Comparison of ENCODE assay signal across 8 cellular contexts in genomic region chr5:65213921-65214525, GRCh38.
DNase-seq lines count a peak whose midpoint lies in the region; ATAC-seq and TF ChIP-seq lines count a peak whose summit lies in the region.

No MANE protein-coding gene starts in this region.

- ATAC-seq in HG03565 (IDR thresholded peaks at IDR 0.05; ENCODE audit: unreplicated experiment) (no peak), GM19351 (IDR thresholded peaks at IDR 0.05; ENCODE audit: unreplicated experiment) (no peak)

- H3K79me1 ChIP-seq in mesendoderm (ENCODE audit: low read length) = no peaks in the 10 kb centered on the region

- no peaks in the 10 kb centered on the region for H4K20me1 ChIP-seq in DOHH2 (ENCODE audit: control insufficient read depth, insufficient read depth, low read depth, low read length)
- H4K20me1 ChIP-seq in mammary epithelial cell (ENCODE audit: insufficient read depth, low read length) = no peaks in the 10 kb centered on the region

- H4K5ac ChIP-seq in mesendoderm (ENCODE audit: low read length) = no peak overlapping the region

- no peak overlapping the region for H3K4ac ChIP-seq in mesendoderm (ENCODE audit: low read depth, low read length)

- 96% methylated on average over 6 of the region's 6 CpGs for WGBS in mammary epithelial cell (ENCODE audit: low coverage, missing lambda C conversion rate)
- no CpG with 5 or more reads among the region's 6 CpGs for WGBS in mesendoderm (ENCODE audit: extremely low coverage, insufficient coverage, low lambda C conversion rate)

- DNase-seq in LNCaP clone FGC (ENCODE audit: low read depth) (peak; percentile 11), mammary epithelial cell (peak; percentile 13), mesendoderm (peak; percentile 72), DMS79 (lab: John Stamatoyannopoulos, UW) (no peak), NCI-H2029 treated with DMSO at 0.1 percent for 48 hours (lab: John Stamatoyannopoulos, UW) (no peak)

- intact Hi-C loops in mammary epithelial cell (cut with micrococcal nuclease) = no loop called here

- no peaks in the 10 kb centered on the region for H3F3A ChIP-seq in DOHH2 (ENCODE audit: control insufficient read depth, insufficient read depth)

- in situ Hi-C loops in mammary epithelial cell (cut with MboI; ENCODE audit: low sequenced_read_pairs in 2 of 2) = no loop called here

- no peak overlapping the region for H2BK120ac ChIP-seq in mesendoderm (ENCODE audit: low read depth, low read length)

- dilution Hi-C loops in mammary epithelial cell (cut with HindIII; ENCODE audit: low sequenced_read_pairs) = no loop called here

- no peak overlapping the region for H4K8ac ChIP-seq in mesendoderm (ENCODE audit: low read depth, low read length)

- H2BK5ac ChIP-seq in mesendoderm (ENCODE audit: low read length) = no peak overlapping the region

- no peak overlapping the region for H3K9ac ChIP-seq in mammary epithelial cell (ENCODE audit: insufficient read depth, low read length)
- H3K9ac ChIP-seq in mesendoderm (ENCODE audit: low read length) = no peak overlapping the region

- H3K4me2 ChIP-seq in DOHH2 (ENCODE audit: low read length) = no peak overlapping the region
- no peak overlapping the region for H3K4me2 ChIP-seq in mammary epithelial cell (ENCODE audit: insufficient read depth, low read depth, low read length)
- no peak overlapping the region for H3K4me2 ChIP-seq in mesendoderm (ENCODE audit: low read length)

- H3K4me1 ChIP-seq in DOHH2 (ENCODE audit: control insufficient read depth, low read length) (no peaks in the 10 kb centered on the region), mammary epithelial cell (ENCODE audit: insufficient read depth, low read length) (peaks cover 8% of the 10 kb centered on the region), mesendoderm (ENCODE audit: control insufficient read depth, low read depth, low read length) (no peaks in the 10 kb centered on the region)

- peak; percentile 38 for TF ChIP-seq CTCF in DOHH2 (IDR thresholded peaks at IDR 0.05; ENCODE audit: low read depth, low read length, poor library complexity, severe bottlenecking)
- TF ChIP-seq CTCF in LNCaP clone FGC (IDR thresholded peaks at IDR 0.05; ENCODE audit: control insufficient read depth, extremely low read depth, insufficient read depth) = peak; percentile 69
- peak; percentile 47 to 51 for TF ChIP-seq CTCF in mammary epithelial cell (conservative IDR thresholded peaks at IDR 0.05 in 1 of 2, IDR thresholded peaks at IDR 0.05 in 1 of 2; ENCODE audit: extremely low read depth in 1 of 2, insufficient read depth in 1 of 2, low read depth in 1 of 2, low read length in 2 of 2)

- H3K36me3 ChIP-seq in DOHH2 (ENCODE audit: control insufficient read depth, low read length) (no peaks in the 10 kb centered on the region), mammary epithelial cell (ENCODE audit: insufficient read depth, low read length) (peaks cover 2% of the 10 kb centered on the region), mesendoderm (ENCODE audit: control insufficient read depth, insufficient read depth, low read length) (no peaks in the 10 kb centered on the region)

- CTCF ChIA-PET in mammary epithelial cell (lab: Charles Lee; ENCODE audit: low non-redundant PET) = no interaction called here

- no peaks in the 10 kb centered on the region for H3K79me2 ChIP-seq in DOHH2 (ENCODE audit: control insufficient read depth, low read length)
- H3K79me2 ChIP-seq in mammary epithelial cell (ENCODE audit: insufficient read depth, low read length) = no peaks in the 10 kb centered on the region
- H3K79me2 ChIP-seq in mesendoderm (ENCODE audit: control insufficient read depth, insufficient read depth, low read length) = no peaks in the 10 kb centered on the region

- no peak overlapping the region for H2AFZ ChIP-seq in mammary epithelial cell (ENCODE audit: low read depth, low read length)

- H3K4me3 ChIP-seq in DOHH2 (ENCODE audit: low read length) (no peak overlapping the region), LNCaP clone FGC (ENCODE audit: low read depth, low read length) (no peak overlapping the region), mammary epithelial cell (replicated peaks in 1 of 3; ENCODE audit: insufficient read depth in 1 of 3, low read depth in 2 of 3, low read length in 3 of 3) (no peak overlapping the region), mesendoderm (ENCODE audit: low read length) (no peak overlapping the region)

- H2BK15ac ChIP-seq in mesendoderm (replicated peaks; ENCODE audit: low read depth) = no peak overlapping the region

- H3K18ac ChIP-seq in mesendoderm (ENCODE audit: low read length) = no peak overlapping the region

- H3K56ac ChIP-seq in mesendoderm (ENCODE audit: low read length) = no peak overlapping the region

- H3K27ac ChIP-seq in DOHH2 (ENCODE audit: low read depth, low read length) (no peak overlapping the region), mammary epithelial cell (ENCODE audit: insufficient read depth, low read depth, low read length) (no peak overlapping the region), mesendoderm (ENCODE audit: low read depth, low read length) (no peak overlapping the region)

- BruUV-seq in mammary epithelial cell (replicated peaks; lab: Mats Ljungman, UMichigan) = no TSS peak

- H3K9me2 ChIP-seq in DOHH2 (replicated peaks; ENCODE audit: control insufficient read depth, low read length) = no peaks in the 10 kb centered on the region

- H3K27me3 ChIP-seq in DOHH2 (ENCODE audit: control insufficient read depth, low read length) = no peaks in the 10 kb centered on the region
- H3K27me3 ChIP-seq in mammary epithelial cell (ENCODE audit: insufficient read depth, low read length) = no peaks in the 10 kb centered on the region
- no peaks in the 10 kb centered on the region for H3K27me3 ChIP-seq in mesendoderm (ENCODE audit: insufficient read depth, low read length, poor library complexity)

- no peak overlapping the region for H2AK5ac ChIP-seq in mesendoderm (ENCODE audit: low read length)

- no peak overlapping the region for H3K23ac ChIP-seq in mesendoderm (ENCODE audit: low read length)

- H3K9me3 ChIP-seq in DOHH2 (ENCODE audit: control insufficient read depth, insufficient read depth, low read length) (no peaks in the 10 kb centered on the region), mammary epithelial cell (replicated peaks; ENCODE audit: insufficient read depth, low read length) (no peaks in the 10 kb centered on the region)

Comparison
In these comparisons a context has a peak if more than half of its experiments do, and no peak if none do; other contexts are left out.
1. DNase-seq: peak in LNCaP clone FGC (single experiment), mammary epithelial cell (single experiment) and mesendoderm (single experiment); none in DMS79 (single experiment) and NCI-H2029 treated with DMSO at 0.1 percent for 48 hours (single experiment).
2. Peak in every context shown above with its lines, with median percentiles within 50 percentile points of each other: CTCF ChIP-seq.